9 cellular contexts compared by ENCODE assay signal in genomic region chr1:109914587-109915240, GRCh38. TPM values are rescaled to one million over a fixed set of nuclear protein-coding genes. Genes with fewer than 3 reads are reported as not detected.
DNase-seq lines count a peak whose midpoint lies in the region; ATAC-seq and TF ChIP-seq lines count a peak whose summit lies in the region.
"Had no signal": no experiment of that assay in that cellular context is flagged by ENCODE, and none has a peak within 500 bp of the region (broad histone marks: within the 10 kb centered on the region; RNA-seq: fewer than 3 reads in every experiment).

No MANE protein-coding gene starts in this region.

- no peaks in the 10 kb centered on the region for H3K9me3 ChIP-seq in esophagus squamous epithelium

- intact Hi-C loops in esophagus squamous epithelium (cut with DNase I) (no loop called here), posterior vena cava (cut with DNase I) (loop anchor here in 1 of 2 donors (10.0 kb wide), 1 partner anchor 120 kb away; no protein-coding TSS in a partner anchor)

- peaks cover 12 to 49% (median 16%) of the 10 kb centered on the region in 3 donors for H3K36me3 ChIP-seq in esophagus squamous epithelium

- DNase-seq in AG20443 (ENCODE audit: low spot score) (peak; percentile 94), NCI-H226 (peak; percentile 40), esophagus squamous epithelium (lab: John Stamatoyannopoulos, UW) (no peak), posterior vena cava (ENCODE audit: low spot score) (peak; percentile 90), Kasumi-1 (lab: John Stamatoyannopoulos, UW) (no peak), inferior parietal cortex (ENCODE audit: extremely low spot score) (no peak), medulla oblongata (ENCODE audit: extremely low spot score) (no peak)

- 41 to 46% methylated on average over 2 of the region's 6 CpGs for WGBS in esophagus squamous epithelium, 2 donors

- no peak for TF ChIP-seq CTCF in esophagus squamous epithelium (IDR thresholded peaks at IDR 0.05)

- ATAC-seq in GM18907 (IDR thresholded peaks at IDR 0.05; ENCODE audit: unreplicated experiment) = no peak

- H3K4me3 ChIP-seq in esophagus squamous epithelium = peak overlapping the region in 2 of 4 donors; percentile 81 to 88

- no peak for TF ChIP-seq POLR2A in esophagus squamous epithelium (IDR thresholded peaks at IDR 0.05)

- no peaks in the 10 kb centered on the region for H3K27me3 ChIP-seq in esophagus squamous epithelium

- peaks cover 31 to 93% (median 51%) of the 10 kb centered on the region in 3 donors for H3K4me1 ChIP-seq in esophagus squamous epithelium

- peak overlapping the region in 3 of 4 donors; percentile 51 to 96 (median 92) for H3K27ac ChIP-seq in esophagus squamous epithelium
- H3K27ac ChIP-seq: VCaP had no signal

RNA-seq across cellular contexts. Expression of gene CSF1, which starts 4.1 kb away (rescaled TPM):
- total RNA-seq in esophagus squamous epithelium = 10 to 100 TPM in 3 of 4 donors, 1 to 10 TPM in 1; 7.6 to 34.8 (median 15.9) TPM
- 10 to 100 TPM; 64.1 to 68.7 TPM for total RNA-seq in posterior vena cava

Comparison
In these comparisons a context has a peak if more than half of its experiments do, and no peak if none do; other contexts are left out.
1. DNase-seq: peak in AG20443 (single experiment), NCI-H226 (single experiment) and posterior vena cava (single experiment); none in esophagus squamous epithelium (single experiment), Kasumi-1 (0 of 2), inferior parietal cortex (single experiment) and medulla oblongata (single experiment).